In genomic region chr6:144066255-144066654, GRCh38 we compare ENCODE assay signal across 30 cellular contexts.
"Had no signal": no experiment of that assay in that cellular context is flagged by ENCODE, and none has a peak within 500 bp of the region (broad histone marks: within the 10 kb centered on the region; RNA-seq: fewer than 3 reads in every experiment).

No MANE protein-coding gene starts in this region.

- FAIRE-seq: colon, frontal cortex, islet of Langerhans, pancreas, small intestine, TTC549 had no signal

- H3K27me3 Mint-ChIP-seq: activated naive CD8-positive, alpha-beta T cell; stimulated activated naive B cell treated with anti-CD40 and anti-IgM and Interleukin-4, amounts not matched to agents 10 μg/mL and 1 μg/mL and 100 μg/mL, for 72 hours had no signal

- H3K36me3 ChIP-seq: left lung, pancreas, sigmoid colon, suprapubic skin, tibial artery, upper lobe of right lung, WERI-Rb-1 had no signal

- H3K4me3 ChIP-seq: dorsolateral prefrontal cortex, left lung, lung, pancreas, psoas muscle, sigmoid colon, suprapubic skin, tibial artery, upper lobe of right lung had no signal

- H3K27ac Mint-ChIP-seq: activated naive CD8-positive, alpha-beta T cell had no signal

- H3K36me3 Mint-ChIP-seq: activated naive CD8-positive, alpha-beta T cell had no signal

- DNase-seq: activated CD4-positive, alpha-beta T cell treated with anti-CD3 and anti-CD28 coated beads for 48 hours; activated CD4-positive, alpha-beta T cell treated with anti-CD3 and anti-CD28 coated beads, Interleukin-2, amount 50 U/mL, for 48 hours; activated CD8-positive, alpha-beta memory T cell treated with anti-CD3 and anti-CD28 coated beads for 24 hours; activated CD8-positive, alpha-beta memory T cell treated with anti-CD3 and anti-CD28 coated beads, Interleukin-2, amount 50 U/mL, for 48 hours; activated naive CD4-positive, alpha-beta T cell; activated T-cell treated with anti-CD3 and anti-CD28 coated beads, Interleukin-2, amount 50 U/mL, for 4 hours; anterior cingulate cortex; dorsolateral prefrontal cortex; effector memory CD4-positive, alpha-beta T cell; glutamatergic neuron; left lung; nucleus accumbens; pancreas; psoas muscle; sigmoid colon; small intestine; stimulated activated CD4-positive, alpha-beta T cell treated with anti-CD3 and anti-CD28 coated beads, Interleukin-4, amount 100 ng/mL, for 24 hours; stimulated activated naive B cell treated with anti-CD40 and anti-IgM and Interleukin-4, amounts not matched to agents 10 μg/mL and 1 μg/mL and 100 μg/mL, for 72 hours; T-helper 1 cell; tibial artery; upper lobe of right lung had no signal

- H3K9me3 Mint-ChIP-seq: activated T-cell treated with anti-CD3 and anti-CD28 coated beads, Interleukin-2, amount 50 U/mL, for 4 hours had no signal

- H3K9me3 ChIP-seq: left lung, pancreas, psoas muscle, sigmoid colon, suprapubic skin, tibial artery, upper lobe of right lung had no signal

- H3K27ac ChIP-seq: dorsolateral prefrontal cortex, left lung, pancreas, psoas muscle, sigmoid colon, suprapubic skin, tibial artery, upper lobe of right lung, WERI-Rb-1 had no signal

- ATAC-seq: activated CD4-positive, CD25-positive, alpha-beta regulatory T cell treated with anti-CD3 and anti-CD28 coated beads, Interleukin-2, amount 50 U/mL, for 24 hours; activated T-cell treated with anti-CD3 and anti-CD28 coated beads, Interleukin-2, amount 50 U/mL, for 4 hours; left lung; pancreas; psoas muscle; stimulated activated naive B cell treated with anti-CD40 and anti-IgM and Interleukin-4, amounts not matched to agents 10 μg/mL and 1 μg/mL and 100 μg/mL, for 72 hours; upper lobe of right lung had no signal

- H3K27me3 ChIP-seq: pancreas, suprapubic skin, upper lobe of right lung had no signal
